11 cellular contexts compared by ENCODE assay signal in genomic region chr17:74201250-74201649, GRCh38. TPM values are rescaled to one million over a fixed set of nuclear protein-coding genes. Genes with fewer than 3 reads are reported as not detected.
DNase-seq lines count a peak whose midpoint lies in the region; ATAC-seq and TF ChIP-seq lines count a peak whose summit lies in the region.
"Had no signal": no experiment of that assay in that cellular context is flagged by ENCODE, and none has a peak within 500 bp of the region (broad histone marks: within the 10 kb centered on the region; RNA-seq: fewer than 3 reads in every experiment).

No MANE protein-coding gene starts in this region.

- intact Hi-C loops in activated CD4-positive, alpha-beta memory T cell treated with anti-CD3 and anti-CD28 coated beads for 36 hours (cut with micrococcal nuclease) = no loop called here

- CTCF ChIA-PET in activated CD4-positive, alpha-beta memory T cell treated with anti-CD3 and anti-CD28 coated beads for 36 hours (lab: Charles Lee) = interaction anchor here (1.1 to 3.6 kb wide), 6 partner anchors 11 to 160 kb away, joined by 5 to 25 read pairs (median 14); partner anchors contain the start of genes BTBD17 and TTYH2

- peaks cover 28% of the 10 kb centered on the region for H3K36me3 Mint-ChIP-seq in activated CD4-positive, alpha-beta memory T cell treated with anti-CD3 and anti-CD28 coated beads for 36 hours
- H3K36me3 Mint-ChIP-seq in immature natural killer cell = peaks cover 0 to 11% (median 4%) of the 10 kb centered on the region in 3 donors

- TF ChIP-seq CTCF in fibroblast of pulmonary artery (IDR thresholded peaks at IDR 0.05; ENCODE audit: low read length, missing control alignments) = no peak

- no peak overlapping the region for H3K4me3 ChIP-seq in fibroblast of pulmonary artery (replicated peaks; ENCODE audit: low read depth, low read length)

- no peak overlapping the region for H3K27ac Mint-ChIP-seq in activated CD4-positive, alpha-beta memory T cell treated with anti-CD3 and anti-CD28 coated beads for 36 hours
- H3K27ac Mint-ChIP-seq in immature natural killer cell = no peak overlapping the region
- H3K27ac Mint-ChIP-seq: activated T-cell treated with anti-CD3 and anti-CD28 coated beads, Interleukin-2, amount 50 U/mL, for 24 hours; B cell had no signal

- H3K9me3 Mint-ChIP-seq in activated CD4-positive, alpha-beta memory T cell treated with anti-CD3 and anti-CD28 coated beads for 36 hours = no peaks in the 10 kb centered on the region
- no peaks in the 10 kb centered on the region for H3K9me3 Mint-ChIP-seq in immature natural killer cell
- H3K9me3 Mint-ChIP-seq: activated T-cell treated with anti-CD3 and anti-CD28 coated beads, Interleukin-2, amount 50 U/mL, for 24 hours had no signal

- POLR2A ChIA-PET in activated CD4-positive, alpha-beta memory T cell treated with anti-CD3 and anti-CD28 coated beads for 36 hours (lab: Charles Lee) = no interaction called here

- peak; percentile 46 for DNase-seq in COR-L47 (lab: John Stamatoyannopoulos, UW)
- DNase-seq in NCI-H128 (lab: John Stamatoyannopoulos, UW; ENCODE audit: unreplicated experiment) = peak; percentile 60
- peak; percentile 77 for DNase-seq in NCI-H774 (lab: John Stamatoyannopoulos, UW)
- DNase-seq in fibroblast of pulmonary artery (ENCODE audit: low read depth) = peak; percentile 69
- DNase-seq in activated CD4-positive, alpha-beta memory T cell treated with anti-CD3 and anti-CD28 coated beads for 36 hours = no peak
- DNase-seq in immature natural killer cell = no peak
- no peak for DNase-seq in cerebellar cortex (ENCODE audit: low spot score)
- DNase-seq: activated T-cell treated with anti-CD3 and anti-CD28 coated beads, Interleukin-2, amount 50 U/mL, for 24 hours; kidney glomerular epithelial cell had no signal

- peaks cover 20% of the 10 kb centered on the region for H3K27me3 Mint-ChIP-seq in activated CD4-positive, alpha-beta memory T cell treated with anti-CD3 and anti-CD28 coated beads for 36 hours
- peaks cover 5 to 19% (median 12%) of the 10 kb centered on the region in 3 donors for H3K27me3 Mint-ChIP-seq in immature natural killer cell (ENCODE audit: low read depth in 3 of 3)

- peaks cover 26% of the 10 kb centered on the region for H3K4me1 Mint-ChIP-seq in activated CD4-positive, alpha-beta memory T cell treated with anti-CD3 and anti-CD28 coated beads for 36 hours (ENCODE audit: low read depth)
- H3K4me1 Mint-ChIP-seq in immature natural killer cell = peaks cover 31 to 36% of the 10 kb centered on the region in 2 donors

- ATAC-seq in HG03045 (IDR thresholded peaks at IDR 0.05; ENCODE audit: unreplicated experiment) = no peak

- H3K4me3 Mint-ChIP-seq in activated CD4-positive, alpha-beta memory T cell treated with anti-CD3 and anti-CD28 coated beads for 36 hours = no peak overlapping the region
- no peak overlapping the region for H3K4me3 Mint-ChIP-seq in immature natural killer cell
- H3K4me3 Mint-ChIP-seq: activated T-cell treated with anti-CD3 and anti-CD28 coated beads, Interleukin-2, amount 50 U/mL, for 24 hours; B cell had no signal

RNA-seq across cellular contexts. Expression of gene RPL38, which starts 2.2 kb away (rescaled TPM):
- 1,000 to 10,000 TPM; 1,460 to 1,580 TPM for total RNA-seq in activated CD4-positive, alpha-beta memory T cell treated with anti-CD3 and anti-CD28 coated beads for 36 hours
- 1,000 to 10,000 TPM in 1 of 3 donors, 100 to 1,000 TPM in 2; 638 to 1,583 (median 956) TPM for polyA plus RNA-seq in immature natural killer cell

RNA-seq across cellular contexts. Expression of gene TTYH2, which starts 12.1 kb away (rescaled TPM):
- 1 to 10 TPM; 7.6 to 7.9 TPM for total RNA-seq in activated CD4-positive, alpha-beta memory T cell treated with anti-CD3 and anti-CD28 coated beads for 36 hours
- 1 to 10 TPM in 2 of 3 donors, under 1 TPM in 1; 0.15 to 2.0 (median 1.1) TPM for polyA plus RNA-seq in immature natural killer cell

Comparison
In these comparisons a context has a peak if more than half of its experiments do, and no peak if none do; other contexts are left out.
1. DNase-seq: peak in COR-L47 (single experiment), NCI-H128 (single experiment), NCI-H774 (single experiment) and fibroblast of pulmonary artery (single experiment); none in activated CD4-positive, alpha-beta memory T cell treated with anti-CD3 and anti-CD28 coated beads for 36 hours (single experiment), immature natural killer cell (0 of 3) and cerebellar cortex (single experiment).